ENCODE assay signal across 2 cellular contexts in the genomic region with DNA sequence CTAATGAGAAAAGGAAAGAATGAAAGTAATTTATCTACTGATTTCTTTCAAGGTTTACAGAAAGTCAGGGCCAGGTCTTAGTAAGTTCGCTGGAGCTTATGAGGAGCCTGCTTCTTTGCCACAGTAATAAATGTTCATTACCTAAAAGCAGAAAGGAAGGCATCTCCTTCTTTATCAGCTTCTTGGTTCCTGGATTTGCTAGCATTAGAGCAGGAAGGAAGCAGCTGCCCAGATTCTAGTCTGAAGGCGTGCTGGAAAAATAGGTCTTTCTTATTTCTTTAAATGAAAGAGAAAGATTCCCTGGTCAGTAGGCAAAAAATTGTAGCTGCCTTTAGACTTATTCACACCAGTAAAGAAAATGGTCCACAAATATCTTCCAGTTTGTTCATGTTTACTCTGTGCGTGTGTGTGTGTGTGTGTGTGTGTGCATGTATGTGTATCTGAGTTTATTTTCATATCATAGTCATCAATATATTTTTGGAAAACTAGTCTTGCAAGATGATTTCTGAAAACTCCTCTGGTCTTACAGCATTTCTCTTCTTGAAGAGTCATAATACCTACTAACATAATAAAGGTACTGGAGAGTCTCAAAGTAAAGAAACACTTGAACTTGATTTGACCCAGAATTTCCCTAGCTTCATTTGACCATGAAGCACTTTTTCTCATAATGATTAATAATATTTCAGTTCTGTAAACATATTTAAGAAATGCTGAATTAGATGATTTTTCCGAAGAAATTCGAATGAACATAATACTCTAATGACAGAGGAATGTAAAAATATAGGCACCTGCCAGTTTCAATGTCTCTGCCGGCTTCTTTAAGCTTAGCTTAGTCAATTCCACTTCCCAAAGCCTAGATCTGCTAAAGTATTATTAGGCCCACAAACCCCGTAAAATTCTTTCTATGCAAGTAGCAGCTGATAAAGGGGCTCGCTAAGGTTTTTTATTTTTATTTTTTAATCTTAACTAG.
TF ChIP-seq lines count a peak whose summit lies in the region.

No MANE protein-coding gene starts in this region.

TF ChIP-seq in liver, 16 proteins besides CTCF, POLR2A, EP300 and RAD21 (continued from another document):
- TF ChIP-seq, protein P1, sequence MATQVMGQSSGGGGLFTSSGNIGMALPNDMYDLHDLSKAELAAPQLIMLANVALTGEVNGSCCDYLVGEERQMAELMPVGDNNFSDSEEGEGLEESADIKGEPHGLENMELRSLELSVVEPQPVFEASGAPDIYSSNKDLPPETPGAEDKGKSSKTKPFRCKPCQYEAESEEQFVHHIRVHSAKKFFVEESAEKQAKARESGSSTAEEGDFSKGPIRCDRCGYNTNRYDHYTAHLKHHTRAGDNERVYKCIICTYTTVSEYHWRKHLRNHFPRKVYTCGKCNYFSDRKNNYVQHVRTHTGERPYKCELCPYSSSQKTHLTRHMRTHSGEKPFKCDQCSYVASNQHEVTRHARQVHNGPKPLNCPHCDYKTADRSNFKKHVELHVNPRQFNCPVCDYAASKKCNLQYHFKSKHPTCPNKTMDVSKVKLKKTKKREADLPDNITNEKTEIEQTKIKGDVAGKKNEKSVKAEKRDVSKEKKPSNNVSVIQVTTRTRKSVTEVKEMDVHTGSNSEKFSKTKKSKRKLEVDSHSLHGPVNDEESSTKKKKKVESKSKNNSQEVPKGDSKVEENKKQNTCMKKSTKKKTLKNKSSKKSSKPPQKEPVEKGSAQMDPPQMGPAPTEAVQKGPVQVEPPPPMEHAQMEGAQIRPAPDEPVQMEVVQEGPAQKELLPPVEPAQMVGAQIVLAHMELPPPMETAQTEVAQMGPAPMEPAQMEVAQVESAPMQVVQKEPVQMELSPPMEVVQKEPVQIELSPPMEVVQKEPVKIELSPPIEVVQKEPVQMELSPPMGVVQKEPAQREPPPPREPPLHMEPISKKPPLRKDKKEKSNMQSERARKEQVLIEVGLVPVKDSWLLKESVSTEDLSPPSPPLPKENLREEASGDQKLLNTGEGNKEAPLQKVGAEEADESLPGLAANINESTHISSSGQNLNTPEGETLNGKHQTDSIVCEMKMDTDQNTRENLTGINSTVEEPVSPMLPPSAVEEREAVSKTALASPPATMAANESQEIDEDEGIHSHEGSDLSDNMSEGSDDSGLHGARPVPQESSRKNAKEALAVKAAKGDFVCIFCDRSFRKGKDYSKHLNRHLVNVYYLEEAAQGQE (IDR thresholded peaks at IDR 0.05) = no peak
- no peak for TF ChIP-seq EGR1 (IDR thresholded peaks at IDR 0.05; ENCODE audit: low read depth in 2 of 2)
- TF ChIP-seq RXRA (IDR thresholded peaks at IDR 0.05) = no peak

TF ChIP-seq in HepG2, 621 proteins besides CTCF, POLR2A, EP300 and RAD21 (continued from another document):
- no peak for TF ChIP-seq HOMEZ (CRISPR knock-in tag; IDR thresholded peaks at IDR 0.05; ENCODE audit: low read depth)
- TF ChIP-seq, protein P2, sequence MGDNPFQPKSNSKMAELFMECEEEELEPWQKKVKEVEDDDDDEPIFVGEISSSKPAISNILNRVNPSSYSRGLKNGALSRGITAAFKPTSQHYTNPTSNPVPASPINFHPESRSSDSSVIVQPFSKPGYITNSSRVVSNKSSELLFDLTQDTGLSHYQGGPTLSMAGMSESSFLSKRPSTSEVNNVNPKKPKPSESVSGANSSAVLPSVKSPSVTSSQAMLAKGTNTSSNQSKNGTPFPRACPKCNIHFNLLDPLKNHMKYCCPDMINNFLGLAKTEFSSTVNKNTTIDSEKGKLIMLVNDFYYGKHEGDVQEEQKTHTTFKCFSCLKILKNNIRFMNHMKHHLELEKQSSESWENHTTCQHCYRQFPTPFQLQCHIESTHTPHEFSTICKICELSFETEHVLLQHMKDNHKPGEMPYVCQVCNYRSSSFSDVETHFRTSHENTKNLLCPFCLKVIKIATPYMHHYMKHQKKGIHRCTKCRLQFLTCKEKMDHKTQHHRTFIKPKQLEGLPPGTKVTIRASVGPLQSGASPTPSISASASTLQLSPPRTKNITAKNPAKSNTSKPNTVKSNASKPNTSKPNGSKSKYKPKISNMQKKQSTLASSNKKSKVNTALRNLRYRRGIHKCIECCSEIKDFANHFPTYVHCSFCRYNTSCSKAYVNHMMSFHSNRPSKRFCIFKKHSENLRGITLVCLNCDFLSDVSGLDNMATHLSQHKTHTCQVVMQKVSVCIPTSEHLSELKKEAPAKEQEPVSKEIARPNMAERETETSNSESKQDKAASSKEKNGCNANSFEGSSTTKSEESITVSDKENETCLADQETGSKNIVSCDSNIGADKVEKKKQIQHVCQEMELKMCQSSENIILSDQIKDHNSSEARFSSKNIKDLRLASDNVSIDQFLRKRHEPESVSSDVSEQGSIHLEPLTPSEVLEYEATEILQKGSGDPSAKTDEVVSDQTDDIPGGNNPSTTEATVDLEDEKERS (CRISPR knock-in tag; IDR thresholded peaks at IDR 0.05) = no peak
- no peak for TF ChIP-seq SMC3 (IDR thresholded peaks at IDR 0.05; ENCODE audit: low read length)
